In the genomic region with DNA sequence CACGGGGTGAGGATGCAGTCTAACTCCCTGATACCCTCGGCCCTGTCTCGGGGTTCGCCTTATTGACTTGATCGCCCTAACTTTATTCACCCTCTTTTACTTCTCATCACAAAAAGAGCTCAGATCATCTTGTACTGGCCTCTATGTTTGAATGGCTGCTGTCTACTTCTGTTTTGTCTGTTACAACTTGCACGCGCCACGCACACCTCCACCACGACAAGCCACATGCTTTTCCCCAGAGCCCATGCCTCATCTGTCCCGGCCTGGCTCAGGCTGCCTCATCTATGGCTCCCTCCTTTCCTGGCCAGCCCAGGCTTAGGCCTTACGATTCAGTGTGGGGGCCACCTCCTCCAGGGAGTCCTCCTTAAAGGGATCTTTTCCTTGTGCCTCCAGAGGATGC, we compare ENCODE assay signal across 19 cellular contexts.
"Had no signal": no experiment of that assay in that cellular context is flagged by ENCODE, and none has a peak within 500 bp of the region (broad histone marks: within the 10 kb centered on the region; RNA-seq: fewer than 3 reads in every experiment).

No MANE protein-coding gene starts in this region.

- H3K4me3 Mint-ChIP-seq: immature natural killer cell, memory B cell had no signal

- ATAC-seq: foreskin keratinocyte, gastroesophageal sphincter, heart left ventricle, left colon, left lobe of liver had no signal

- H3K36me3 Mint-ChIP-seq: immature natural killer cell, memory B cell had no signal

- H3K4me1 Mint-ChIP-seq: immature natural killer cell, memory B cell had no signal

- H3K27ac Mint-ChIP-seq: immature natural killer cell, memory B cell had no signal

- H3K9me3 Mint-ChIP-seq: memory B cell had no signal

- DNase-seq: dermis blood vessel endothelial cell; dorsolateral prefrontal cortex; effector CD4-positive, alpha-beta T cell; effector memory CD4-positive, alpha-beta T cell; foreskin keratinocyte; heart left ventricle; hypothalamus; immature natural killer cell; islet precursor cell; kidney; kidney glomerular epithelial cell; left colon; left ventricle myocardium inferior; mammary epithelial cell; mesendoderm; midbrain had no signal
